8 cellular contexts compared by ENCODE assay signal in genomic region chr3:53255775-53256703, GRCh38. TPM values are rescaled to one million over a fixed set of nuclear protein-coding genes. Genes with fewer than 3 reads are reported as not detected.
DNase-seq lines count a peak whose midpoint lies in the region; ATAC-seq and TF ChIP-seq lines count a peak whose summit lies in the region.

TSS of gene TKT (minus strand) at chr3:53256022. CDS start at chr3:53255942, 80 bp downstream.

- ATAC-seq in GM21786 (IDR thresholded peaks at IDR 0.05; ENCODE audit: unreplicated experiment), result peak; percentile 47
- peak; percentile 80 for ATAC-seq in omental fat pad (ENCODE audit: low FRiP score)

- TF ChIP-seq CTCF in DOHH2 (IDR thresholded peaks at IDR 0.05; ENCODE audit: low read depth, low read length, poor library complexity, severe bottlenecking) (no peak), SK-N-SH (IDR thresholded peaks at IDR 0.05) (no peak), omental fat pad (IDR thresholded peaks at IDR 0.05) (no peak)

- H3K4me3 ChIP-seq in DOHH2 (ENCODE audit: low read length), result peak within 1 kb of the TSS; percentile 93
- peak within 1 kb of the TSS; percentile 98 for H3K4me3 ChIP-seq in Karpas-422 (ENCODE audit: low read length)
- peak within 1 kb of the TSS; percentile 79 to 92 for H3K4me3 ChIP-seq in SK-N-SH (ENCODE audit: low read depth in 2 of 2, low read length in 1 of 2)

- peak within 1 kb of the TSS; percentile 100 for H3K9ac ChIP-seq in Karpas-422 (ENCODE audit: low read length)
- peak within 1 kb of the TSS; percentile 80 for H3K9ac ChIP-seq in SK-N-SH

- H3K9me2 ChIP-seq in DOHH2 (replicated peaks; ENCODE audit: control insufficient read depth, low read length) (no peaks in the 10 kb centered on the region), Karpas-422 (replicated peaks; ENCODE audit: insufficient read depth, low read length) (no peaks in the 10 kb centered on the region), SK-N-SH (no peaks in the 10 kb centered on the region)

- H3K4me1 ChIP-seq in DOHH2 (ENCODE audit: control insufficient read depth, low read length) (peaks cover 39% of the 10 kb centered on the region), Karpas-422 (ENCODE audit: low read length) (peaks cover 36% of the 10 kb centered on the region), SK-N-SH (ENCODE audit: control insufficient read depth in 1 of 2, insufficient read depth in 2 of 2, low read depth in 1 of 2, low read length in 1 of 2) (peaks cover 11 to 26% of the 10 kb centered on the region in 2 experiments; a peak in 2 of 4 replicates)

- H3K79me2 ChIP-seq in DOHH2 (ENCODE audit: control insufficient read depth, low read length) (peaks cover 51% of the 10 kb centered on the region), Karpas-422 (ENCODE audit: low read length) (peaks cover 48% of the 10 kb centered on the region), SK-N-SH (ENCODE audit: insufficient read depth) (peaks cover 48% of the 10 kb centered on the region)

- peaks cover 45% of the 10 kb centered on the region for H3K36me3 ChIP-seq in DOHH2 (ENCODE audit: control insufficient read depth, low read length)
- peaks cover 6% of the 10 kb centered on the region; the same call in 1 of the 2 replicates for H3K36me3 ChIP-seq in Karpas-422 (ENCODE audit: insufficient read depth, low read length)
- peaks cover 0 to 4% of the 10 kb centered on the region in 2 experiments for H3K36me3 ChIP-seq in SK-N-SH (replicated peaks in 1 of 2; ENCODE audit: control insufficient read depth in 1 of 2, insufficient read depth in 2 of 2, low read length in 1 of 2)

- peak within 1 kb of the TSS; percentile 96 for H3K4me2 ChIP-seq in DOHH2 (ENCODE audit: low read length)
- H3K4me2 ChIP-seq in Karpas-422 (ENCODE audit: low read depth, low read length, poor library complexity, severe bottlenecking), result peak within 1 kb of the TSS; percentile 100
- H3K4me2 ChIP-seq in SK-N-SH, result peak within 1 kb of the TSS; percentile 88

- H3K27ac ChIP-seq in DOHH2 (ENCODE audit: low read depth, low read length) (peak within 1 kb of the TSS; percentile 92), Karpas-422 (ENCODE audit: low read length) (peak within 1 kb of the TSS; percentile 87), SK-N-SH (ENCODE audit: low read depth in 2 of 2, low read length in 1 of 2) (peak within 1 kb of the TSS; percentile 76 to 85), temporal lobe (ENCODE audit: low read depth, low read length) (peak within 1 kb of the TSS; percentile 72)

- TF ChIP-seq EP300 in SK-N-SH (IDR thresholded peaks at IDR 0.05; ENCODE audit: borderline replicate concordance in 1 of 2, low read depth in 1 of 2, low read length in 1 of 2), result no peak

- no peak for TF ChIP-seq RAD21 in SK-N-SH (IDR thresholded peaks at IDR 0.05; ENCODE audit: low read length)

- no peak within 1 kb of the TSS; the same call in 1 of the 2 replicates for H2AFZ ChIP-seq in Karpas-422 (ENCODE audit: low read length)
- H2AFZ ChIP-seq in SK-N-SH (ENCODE audit: low read depth), result peak within 1 kb of the TSS; percentile 70; the same call in 1 of the 2 replicates

- WGBS in SK-N-SH (ENCODE audit: low lambda C conversion rate), result 49% methylated on average over 16 of the region's 66 CpGs

- H4K20me1 ChIP-seq in DOHH2 (ENCODE audit: control insufficient read depth, insufficient read depth, low read depth, low read length) (peaks cover 33% of the 10 kb centered on the region), Karpas-422 (ENCODE audit: insufficient read depth, low read depth, low read length) (peaks cover 41% of the 10 kb centered on the region), SK-N-SH (ENCODE audit: insufficient read depth) (peaks cover 43% of the 10 kb centered on the region)

- peaks cover 11% of the 10 kb centered on the region for H3F3A ChIP-seq in DOHH2 (ENCODE audit: control insufficient read depth, insufficient read depth)
- no peaks in the 10 kb centered on the region for H3F3A ChIP-seq in SK-N-SH (replicated peaks; ENCODE audit: insufficient read depth)

- H3K9me3 ChIP-seq in DOHH2 (ENCODE audit: control insufficient read depth, insufficient read depth, low read length) (no peaks in the 10 kb centered on the region), Karpas-422 (ENCODE audit: low read length) (no peaks in the 10 kb centered on the region), SK-N-SH (no peaks in the 10 kb centered on the region)

- POLR2A ChIA-PET in SK-N-SH (lab: Yijun Ruan, JAX), result no interaction called here

- CTCF ChIA-PET in SK-N-SH (lab: Yijun Ruan, JAX), result interaction anchor here (1.0 kb wide), 2 partner anchors 60 to 142 kb away, joined by 3 read pairs; no protein-coding TSS in a partner anchor

- H3K27me3 ChIP-seq in DOHH2 (ENCODE audit: control insufficient read depth, low read length), result no peaks in the 10 kb centered on the region
- H3K27me3 ChIP-seq in Karpas-422 (ENCODE audit: low read length), result no peaks in the 10 kb centered on the region
- H3K27me3 ChIP-seq in SK-N-SH (ENCODE audit: insufficient read depth), result no peaks in the 10 kb centered on the region

- DNase-seq in Karpas-422 (peak; percentile 92), SK-N-SH (peak; percentile 99), glomerular endothelial cell (ENCODE audit: extremely low read depth, low read depth, low spot score) (no peak), omental fat pad (ENCODE audit: low spot score) (peak; percentile 69)
- DNase-seq in activated naive CD4-positive, alpha-beta T cell treated with anti-CD3 and anti-CD28 coated beads, Interleukin-2, amount 50 U/mL, for 16 hours, result peak; percentile 82

TF ChIP-seq in SK-N-SH, 30 proteins besides CTCF, POLR2A, EP300 and RAD21 (continues in another document):
- no peak for TF ChIP-seq RFX5 (IDR thresholded peaks at IDR 0.05; ENCODE audit: low read length)
- no peak for TF ChIP-seq NFIC (IDR thresholded peaks at IDR 0.05; ENCODE audit: borderline replicate concordance)
- no peak for TF ChIP-seq FOSL2 (IDR thresholded peaks at IDR 0.05; ENCODE audit: borderline replicate concordance, low read depth)
- TF ChIP-seq ZBTB33 (IDR thresholded peaks at IDR 0.05; ENCODE audit: borderline replicate concordance, low read depth), result no peak
- TF ChIP-seq REST (IDR thresholded peaks at IDR 0.05; ENCODE audit: low read depth, low read length), result peak; percentile 89
- TF ChIP-seq TCF12 (IDR thresholded peaks at IDR 0.05), result no peak
- no peak for TF ChIP-seq NRF1 (IDR thresholded peaks at IDR 0.05; ENCODE audit: low read depth, low read length)
- TF ChIP-seq RCOR1 (IDR thresholded peaks at IDR 0.05; ENCODE audit: low read length), result peak; percentile 62; the same call in 1 of the 2 replicates
- TF ChIP-seq POLR2AphosphoS5 (IDR thresholded peaks at IDR 0.05; ENCODE audit: low read depth, low read length), result peak; percentile 91
- no peak for TF ChIP-seq FOXM1 (IDR thresholded peaks at IDR 0.05; ENCODE audit: low read depth)
- no peak for TF ChIP-seq JUND (IDR thresholded peaks at IDR 0.05)
- TF ChIP-seq GATA2 (CRISPR knock-in tag; IDR thresholded peaks at IDR 0.05), result peak; percentile 16; the same call in 1 of the 2 replicates
- peak; percentile 82 for TF ChIP-seq MXI1 (IDR thresholded peaks at IDR 0.05; ENCODE audit: low read depth, low read length)
- no peak for TF ChIP-seq RXRA (IDR thresholded peaks at IDR 0.05; ENCODE audit: borderline replicate concordance, low read depth)
- no peak for TF ChIP-seq TEAD4 (IDR thresholded peaks at IDR 0.05; ENCODE audit: borderline replicate concordance, insufficient read depth)

RNA-seq across cellular contexts. Expression of gene TKT, which starts in this region (rescaled TPM):
- 377 and 455 TPM in 2 replicates for total RNA-seq in Karpas-422 (2014; rRNA removed; shearing (Covaris generic); ENCODE audit: low replicate concordance)
- 119 and 144 TPM in 2 replicates for polyA plus RNA-seq in SK-N-SH (2012; rRNA removed)
- polyA plus RNA-seq in SK-N-SH (2012; cell fraction: cytosol; rRNA removed), result 70.5 and 99.2 TPM in 2 replicates
- polyA plus RNA-seq in SK-N-SH (2012; cell fraction: nucleus; rRNA removed), result 178 and 225 TPM in 2 replicates
- total RNA-seq in glomerular endothelial cell (306 and 395 TPM in 2 replicates), omental fat pad (100 to 1,000 TPM; 187 to 325 (median 254) TPM), temporal lobe (95.1 TPM)
